In genomic region chr5:36090033-36090432, GRCh38 we compare ENCODE assay signal across 8 cellular contexts. TPM values are rescaled to one million over a fixed set of nuclear protein-coding genes. Genes with fewer than 3 reads are reported as not detected.
A peak's percentile ranks its signal among the peaks of the same experiment; 100 is the strongest.
DNase-seq lines count a peak whose midpoint lies in the region; ATAC-seq lines count a peak whose summit lies in the region.

No MANE protein-coding gene starts in this region.

- peaks cover 6% of the 10 kb centered on the region for H3K27me3 Mint-ChIP-seq in activated naive CD4-positive, alpha-beta T cell treated with anti-CD3 and anti-CD28 coated beads for 36 hours (ENCODE audit: low read depth)
- H3K27me3 Mint-ChIP-seq in activated T-helper 2 cell treated with anti-CD3 and anti-CD28 coated beads, Interferon-gamma antibody, Interleukin-2, Interleukin-4, amounts not matched to agents 10 μg/mL and 5 μg/mL and 100 μg/mL, durations not matched to agents 14 hours and 24 hours and 36 hours (ENCODE audit: low read depth) = peaks cover 14% of the 10 kb centered on the region

- peaks cover 6% of the 10 kb centered on the region for H3K9me3 Mint-ChIP-seq in activated naive CD4-positive, alpha-beta T cell treated with anti-CD3 and anti-CD28 coated beads for 36 hours
- H3K9me3 Mint-ChIP-seq in activated T-helper 2 cell treated with anti-CD3 and anti-CD28 coated beads, Interferon-gamma antibody, Interleukin-2, Interleukin-4, amounts not matched to agents 10 μg/mL and 5 μg/mL and 100 μg/mL, durations not matched to agents 14 hours and 24 hours and 36 hours = peaks cover 3% of the 10 kb centered on the region

- CTCF ChIA-PET in activated naive CD4-positive, alpha-beta T cell treated with anti-CD3 and anti-CD28 coated beads for 36 hours (lab: Charles Lee) = interaction anchor here (0.7 to 2.7 kb wide), 5 partner anchors 9 to 122 kb away, joined by 3 to 18 read pairs (median 4); no protein-coding TSS in a partner anchor

- intact Hi-C loops in activated naive CD4-positive, alpha-beta T cell treated with anti-CD3 and anti-CD28 coated beads for 36 hours (cut with micrococcal nuclease) = no loop called here
- intact Hi-C loops in activated T-helper 2 cell treated with anti-CD3 and anti-CD28 coated beads, Interferon-gamma antibody, Interleukin-2, Interleukin-4, amounts not matched to agents 10 μg/mL and 5 μg/mL and 100 μg/mL, durations not matched to agents 14 hours and 24 hours and 36 hours (cut with micrococcal nuclease) = loop anchor here (5.0 kb wide), 1 partner anchor 417 kb away; no protein-coding TSS in a partner anchor

- peak; percentile 75 for ATAC-seq in HG02610 (IDR thresholded peaks at IDR 0.05; ENCODE audit: unreplicated experiment)

- no peak overlapping the region for H3K27ac Mint-ChIP-seq in activated naive CD4-positive, alpha-beta T cell treated with anti-CD3 and anti-CD28 coated beads for 36 hours
- H3K27ac Mint-ChIP-seq in activated T-helper 2 cell treated with anti-CD3 and anti-CD28 coated beads, Interferon-gamma antibody, Interleukin-2, Interleukin-4, amounts not matched to agents 10 μg/mL and 5 μg/mL and 100 μg/mL, durations not matched to agents 14 hours and 24 hours and 36 hours = no peak overlapping the region

- no peaks in the 10 kb centered on the region for H3K4me1 Mint-ChIP-seq in activated naive CD4-positive, alpha-beta T cell treated with anti-CD3 and anti-CD28 coated beads for 36 hours (ENCODE audit: low read depth)
- no peaks in the 10 kb centered on the region for H3K4me1 Mint-ChIP-seq in activated T-helper 2 cell treated with anti-CD3 and anti-CD28 coated beads, Interferon-gamma antibody, Interleukin-2, Interleukin-4, amounts not matched to agents 10 μg/mL and 5 μg/mL and 100 μg/mL, durations not matched to agents 14 hours and 24 hours and 36 hours (ENCODE audit: low read depth)

- H3K36me3 Mint-ChIP-seq in activated naive CD4-positive, alpha-beta T cell treated with anti-CD3 and anti-CD28 coated beads for 36 hours (ENCODE audit: low read depth) = no peaks in the 10 kb centered on the region
- no peaks in the 10 kb centered on the region for H3K36me3 Mint-ChIP-seq in activated T-helper 2 cell treated with anti-CD3 and anti-CD28 coated beads, Interferon-gamma antibody, Interleukin-2, Interleukin-4, amounts not matched to agents 10 μg/mL and 5 μg/mL and 100 μg/mL, durations not matched to agents 14 hours and 24 hours and 36 hours (ENCODE audit: low read depth)

- peak; percentile 16 for DNase-seq in activated naive CD4-positive, alpha-beta T cell treated with anti-CD3 and anti-CD28 coated beads for 36 hours
- no peak for DNase-seq in activated naive CD4-positive, alpha-beta T cell treated with Interleukin-2 at 50 U/mL for 16 hours
- peak; percentile 65 for DNase-seq in NCI-H2171 treated with DMSO at 0.1 percent for 48 hours (lab: John Stamatoyannopoulos, UW)
- DNase-seq in dermis blood vessel endothelial cell = peak; percentile 55
- peak; percentile 3 for DNase-seq in stromal cell of bone marrow (ENCODE audit: low read depth)
- DNase-seq in activated T-helper 2 cell treated with anti-CD3 and anti-CD28 coated beads, Interferon-gamma antibody, Interleukin-2, Interleukin-4, amounts not matched to agents 10 μg/mL and 5 μg/mL and 100 μg/mL, durations not matched to agents 14 hours and 24 hours and 36 hours (ENCODE audit: low spot score) = no peak
- DNase-seq in NCI-H226 = no peak

- no peak overlapping the region for H3K4me3 Mint-ChIP-seq in activated naive CD4-positive, alpha-beta T cell treated with anti-CD3 and anti-CD28 coated beads for 36 hours
- H3K4me3 Mint-ChIP-seq in activated T-helper 2 cell treated with anti-CD3 and anti-CD28 coated beads, Interferon-gamma antibody, Interleukin-2, Interleukin-4, amounts not matched to agents 10 μg/mL and 5 μg/mL and 100 μg/mL, durations not matched to agents 14 hours and 24 hours and 36 hours (ENCODE audit: low read depth) = no peak overlapping the region

RNA-seq across cellular contexts. Expression of gene UGT3A2, which starts 23.4 kb away (rescaled TPM):
- total RNA-seq in activated naive CD4-positive, alpha-beta T cell treated with anti-CD3 and anti-CD28 coated beads for 36 hours = not detected
- not detected in 2 replicates for total RNA-seq in dermis blood vessel endothelial cell
- total RNA-seq in activated T-helper 2 cell treated with anti-CD3 and anti-CD28 coated beads, Interferon-gamma antibody, Interleukin-2, Interleukin-4, amounts not matched to agents 10 μg/mL and 5 μg/mL and 100 μg/mL, durations not matched to agents 14 hours and 24 hours and 36 hours = not detected in 2 replicates

Comparison
In these comparisons a context has a peak if more than half of its experiments do, and no peak if none do; other contexts are left out.
1. DNase-seq: peak in activated naive CD4-positive, alpha-beta T cell treated with anti-CD3 and anti-CD28 coated beads for 36 hours (single experiment), NCI-H2171 treated with DMSO at 0.1 percent for 48 hours (single experiment), dermis blood vessel endothelial cell (single experiment) and stromal cell of bone marrow (single experiment); none in activated naive CD4-positive, alpha-beta T cell treated with Interleukin-2 at 50 U/mL for 16 hours (single experiment), activated T-helper 2 cell treated with anti-CD3 and anti-CD28 coated beads, Interferon-gamma antibody, Interleukin-2, Interleukin-4, amounts not matched to agents 10 μg/mL and 5 μg/mL and 100 μg/mL, durations not matched to agents 14 hours and 24 hours and 36 hours (single experiment) and NCI-H226 (single experiment).